ENCODE assay signal across 8 cellular contexts in the genomic region with DNA sequence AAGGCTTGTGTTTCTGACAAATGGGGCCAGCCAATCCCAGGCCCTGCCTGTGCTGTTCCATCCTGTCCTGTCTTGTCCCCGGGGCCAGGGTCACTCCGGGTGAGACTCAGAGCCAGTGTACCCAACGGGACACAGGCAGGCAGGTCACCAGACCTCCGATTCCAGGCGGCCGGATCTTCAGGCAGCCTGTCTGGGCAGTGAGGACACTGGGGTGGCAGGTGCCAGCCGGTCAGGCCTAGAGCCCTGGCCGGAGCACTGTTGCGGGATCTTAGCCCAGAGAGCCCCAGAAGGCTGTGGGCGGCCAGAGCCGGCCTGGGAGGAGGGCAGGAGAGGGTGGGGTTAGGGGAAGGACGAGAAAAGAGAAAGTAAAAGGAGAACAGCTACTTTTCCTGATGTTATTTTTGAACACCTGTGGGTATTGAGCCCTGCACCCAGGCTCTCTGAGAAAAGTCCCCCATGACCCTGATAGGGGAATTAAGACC. TPM values are rescaled to one million over a fixed set of nuclear protein-coding genes. Genes with fewer than 3 reads are reported as not detected.
A peak's percentile ranks its signal among the peaks of the same experiment; 100 is the strongest.
DNase-seq lines count a peak whose midpoint lies in the region; ATAC-seq and TF ChIP-seq lines count a peak whose summit lies in the region.

No MANE protein-coding gene starts in this region.

- DNase-seq in AG08395 (ENCODE audit: low spot score) (peak; percentile 56), MG63 (peak; percentile 65), cerebellar cortex (ENCODE audit: low spot score) (peak; percentile 89), midbrain (lab: John Stamatoyannopoulos, UW) (peak; percentile 60), upper lobe of right lung (peak; percentile 89), NCI-H1105 (lab: John Stamatoyannopoulos, UW) (no peak)

- TF ChIP-seq CTCF in upper lobe of right lung (IDR thresholded peaks at IDR 0.05), result no peak

- in situ Hi-C loops in GM18951 (cut with MboI; ENCODE audit: low sequenced_read_pairs, unreplicated experiment), result no loop called here

- ATAC-seq in upper lobe of right lung (peak; percentile 53), HG02884 (IDR thresholded peaks at IDR 0.05; ENCODE audit: unreplicated experiment) (no peak)

- peak overlapping the region; percentile 100 for H3K27ac ChIP-seq in upper lobe of right lung

- H3K36me3 ChIP-seq in MG63, result no peaks in the 10 kb centered on the region
- no peaks in the 10 kb centered on the region for H3K36me3 ChIP-seq in upper lobe of right lung

- H3K27me3 ChIP-seq in MG63 (no peaks in the 10 kb centered on the region), upper lobe of right lung (no peaks in the 10 kb centered on the region)

- peaks cover 42% of the 10 kb centered on the region for H3K4me1 ChIP-seq in upper lobe of right lung

- intact Hi-C loops in upper lobe of right lung (cut with DNase I), result no loop called here

- no peak overlapping the region for H3K4me3 ChIP-seq in MG63
- peak overlapping the region; percentile 30 for H3K4me3 ChIP-seq in upper lobe of right lung

- H3K9me3 ChIP-seq in MG63 (no peaks in the 10 kb centered on the region), upper lobe of right lung (no peaks in the 10 kb centered on the region)

- peak; percentile 57 for TF ChIP-seq POLR2A in GM18951 (IDR thresholded peaks at IDR 0.05; ENCODE audit: extremely low read depth, insufficient read depth, insufficient read length)

RNA-seq across cellular contexts. Expression of a gene that starts 27.6 kb away (rescaled TPM):
- total RNA-seq in MG63 (2014; rRNA removed; shearing (Covaris generic); ENCODE audit: low replicate concordance), result 1,106 and 1,129 TPM in 2 replicates
- 3,962 TPM for total RNA-seq in upper lobe of right lung

RNA-seq across cellular contexts. Expression of a gene that starts 34.7 kb away (rescaled TPM):
- 88.9 and 159 TPM in 2 replicates for total RNA-seq in MG63 (2014; rRNA removed; shearing (Covaris generic); ENCODE audit: low replicate concordance)
- 52.5 TPM for total RNA-seq in upper lobe of right lung

RNA-seq across cellular contexts. Expression of a gene that starts 44.4 kb away (rescaled TPM):
- 0.79 and 2.7 TPM in 2 replicates for total RNA-seq in MG63 (2014; rRNA removed; shearing (Covaris generic); ENCODE audit: low replicate concordance)
- total RNA-seq in upper lobe of right lung, result 8.1 TPM
